Comparison of ENCODE assay signal across 28 cellular contexts in genomic region chr6:133456439-133456838, GRCh38.
"Had no signal": no experiment of that assay in that cellular context is flagged by ENCODE, and none has a peak within 500 bp of the region (broad histone marks: within the 10 kb centered on the region; RNA-seq: fewer than 3 reads in every experiment).

No MANE protein-coding gene starts in this region.

- H3K27me3 ChIP-seq: dorsolateral prefrontal cortex, esophagus squamous epithelium, right atrium auricular region, stomach, thyroid gland, vagina had no signal

- H3K4me1 Mint-ChIP-seq: immature natural killer cell; naive thymus-derived CD8-positive, alpha-beta T cell; stimulated activated effector memory CD8-positive, alpha-beta T cell treated with anti-CD3 and anti-CD28 coated beads, Interleukin-12 subunit alpha, Interleukin-12 subunit beta, amount 100 ng/mL, for 72 hours had no signal

- ATAC-seq: left colon; left ventricle myocardium superior; lower lobe of right lung; naive thymus-derived CD8-positive, alpha-beta T cell; sciatic nerve; stimulated activated effector memory CD8-positive, alpha-beta T cell treated with anti-CD3 and anti-CD28 coated beads, Interleukin-12 subunit alpha, Interleukin-12 subunit beta, amount 100 ng/mL, for 72 hours had no signal

- H3K4me3 ChIP-seq: dorsolateral prefrontal cortex, esophagus squamous epithelium, lower lobe of right lung, prostate gland, right atrium auricular region, smooth muscle cell, stomach, thyroid gland, vagina had no signal

- H3K36me3 Mint-ChIP-seq: immature natural killer cell; naive thymus-derived CD8-positive, alpha-beta T cell; stimulated activated effector memory CD8-positive, alpha-beta T cell treated with anti-CD3 and anti-CD28 coated beads, Interleukin-12 subunit alpha, Interleukin-12 subunit beta, amount 100 ng/mL, for 72 hours had no signal

- H3K27ac Mint-ChIP-seq: immature natural killer cell; naive thymus-derived CD8-positive, alpha-beta T cell; stimulated activated effector memory CD8-positive, alpha-beta T cell treated with anti-CD3 and anti-CD28 coated beads, Interleukin-12 subunit alpha, Interleukin-12 subunit beta, amount 100 ng/mL, for 72 hours had no signal

- H3K4me3 Mint-ChIP-seq: immature natural killer cell; naive thymus-derived CD8-positive, alpha-beta T cell; neural crest cell; stimulated activated effector memory CD8-positive, alpha-beta T cell treated with anti-CD3 and anti-CD28 coated beads, Interleukin-12 subunit alpha, Interleukin-12 subunit beta, amount 100 ng/mL, for 72 hours had no signal

- H3K36me3 ChIP-seq: esophagus squamous epithelium, lower lobe of right lung, prostate gland, right atrium auricular region, stomach, thyroid gland, vagina had no signal

- DNase-seq: dorsolateral prefrontal cortex; effector CD8-positive, alpha-beta T cell; erythroblast; esophagus squamous epithelium; foreskin melanocyte; hypothalamus; immature natural killer cell; islet precursor cell; kidney glomerular epithelial cell; left colon; left ventricle myocardium superior; lower lobe of right lung; naive thymus-derived CD8-positive, alpha-beta T cell; nucleus accumbens; stimulated activated CD4-positive, alpha-beta T cell treated with anti-CD3 and anti-CD28 coated beads, Interleukin-12 subunit alpha, Interleukin-12 subunit beta, amount 100 ng/mL, for 4 hours; stimulated activated CD4-positive, alpha-beta T cell treated with anti-CD3 and anti-CD28 coated beads, Interleukin-2, amount 100 ng/mL, for 24 hours; stimulated activated CD4-positive, alpha-beta T cell treated with anti-CD3 and anti-CD28 coated beads, Interleukin-4, amount 100 ng/mL, for 24 hours; stimulated activated naive CD4-positive, alpha-beta T cell treated with Interleukin-2 at 50 U/mL for 16 hours; stomach; thyroid gland; trophoblast cell had no signal

- H3K9me3 Mint-ChIP-seq: immature natural killer cell; naive thymus-derived CD8-positive, alpha-beta T cell; neural crest cell; stimulated activated effector memory CD8-positive, alpha-beta T cell treated with anti-CD3 and anti-CD28 coated beads, Interleukin-12 subunit alpha, Interleukin-12 subunit beta, amount 100 ng/mL, for 72 hours had no signal
